In genomic region chr10:58780481-58780880, GRCh38 we compare ENCODE assay signal across 1 cellular context.
TF ChIP-seq lines count a peak whose summit lies in the region.

No MANE protein-coding gene starts in this region.

TF ChIP-seq in IMR-90, 13 proteins besides CTCF, POLR2A, EP300 and RAD21 (continued from another document):
- TF ChIP-seq USF2 (IDR thresholded peaks at IDR 0.05; ENCODE audit: low read depth, low read length): no peak
- TF ChIP-seq CHD1 (IDR thresholded peaks at IDR 0.05; ENCODE audit: low read depth, low read length): no peak
- TF ChIP-seq NFE2L2 (IDR thresholded peaks at IDR 0.05; ENCODE audit: low read depth, low read length): no peak
- no peak for TF ChIP-seq MAZ (IDR thresholded peaks at IDR 0.05; ENCODE audit: borderline replicate concordance, low read depth, low read length)
- TF ChIP-seq RFX5 (IDR thresholded peaks at IDR 0.05; ENCODE audit: low read depth, low read length): no peak
- no peak for TF ChIP-seq FOS (IDR thresholded peaks at IDR 0.05; ENCODE audit: low read depth, low read length)
- no peak for TF ChIP-seq SMC3 (IDR thresholded peaks at IDR 0.05; ENCODE audit: low read depth, low read length)
- no peak for TF ChIP-seq MXI1 (IDR thresholded peaks at IDR 0.05; ENCODE audit: borderline replicate concordance, low read depth, low read length)
- TF ChIP-seq RCOR1 (IDR thresholded peaks at IDR 0.05; ENCODE audit: insufficient replicate concordance, low read length): no peak
